Comparison of ENCODE assay signal across 8 cellular contexts in the genomic region with DNA sequence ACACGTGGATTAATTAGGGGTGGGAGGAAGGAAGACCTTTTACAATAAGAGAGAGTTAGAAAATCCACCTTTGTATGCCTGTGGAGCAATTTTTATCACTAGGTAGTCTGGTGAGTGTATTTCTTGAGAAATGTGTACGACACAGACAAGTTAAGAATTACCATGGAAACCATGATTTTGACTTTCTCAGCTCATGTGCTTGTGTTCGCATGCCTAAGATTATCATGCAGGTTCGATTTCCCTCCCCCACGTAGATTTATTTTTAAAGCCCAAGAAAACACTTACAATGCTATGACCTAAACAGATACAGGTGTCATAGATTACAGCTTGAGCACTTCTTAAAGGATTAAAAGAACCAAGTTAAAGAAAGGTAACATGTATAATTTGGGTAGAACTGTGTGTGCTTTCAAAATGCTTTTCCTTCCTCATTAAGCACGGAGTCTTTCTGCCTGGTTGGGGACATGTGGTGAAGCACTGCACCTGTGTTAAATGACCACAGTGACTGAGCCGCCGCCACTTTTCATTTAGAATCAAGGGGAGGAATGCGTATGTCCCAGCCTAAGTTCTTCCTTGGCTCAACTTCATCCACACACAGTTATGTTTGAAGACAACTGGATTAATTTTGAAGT. TPM values are rescaled to one million over a fixed set of nuclear protein-coding genes. Genes with fewer than 3 reads are reported as not detected.
DNase-seq lines count a peak whose midpoint lies in the region; ATAC-seq and TF ChIP-seq lines count a peak whose summit lies in the region.

No MANE protein-coding gene starts in this region.

- DNase-seq in GF-D8 (lab: John Stamatoyannopoulos, UW) (peak; percentile 78), GM20000 (ENCODE audit: low spot score) (peak; percentile 68), endodermal cell (no peak), medulla oblongata (ENCODE audit: extremely low spot score) (no peak), BE2C (no peak), NCI-H345 (lab: John Stamatoyannopoulos, UW) (no peak)
- no peak for DNase-seq in activated CD4-positive, alpha-beta T cell treated with anti-CD3 and anti-CD28 coated beads for 4 hours

- H3K36me3 ChIP-seq in endodermal cell (ENCODE audit: control insufficient read depth, insufficient read depth, low read length): peaks cover 50% of the 10 kb centered on the region
- 0 out of 2 replicates have a peak, but pooled peaks cover 3% of the 10 kb centered on the region for H3K36me3 ChIP-seq in BE2C

- no peaks in the 10 kb centered on the region for H3K9me3 ChIP-seq in endodermal cell (ENCODE audit: control insufficient read depth, low read length)
- H3K9me3 ChIP-seq in BE2C: no peaks in the 10 kb centered on the region

- no peak overlapping the region for H3K9ac ChIP-seq in endodermal cell (ENCODE audit: extremely low read depth, low read length, poor library complexity, severe bottlenecking)

- H3K27me3 ChIP-seq in endodermal cell (ENCODE audit: control insufficient read depth, insufficient read depth, low read length, poor library complexity, severe bottlenecking) (no peaks in the 10 kb centered on the region), BE2C (no peaks in the 10 kb centered on the region)

- no peak overlapping the region for H3K27ac ChIP-seq in endodermal cell (ENCODE audit: low read depth, low read length)

- TF ChIP-seq CTCF in GM20000 (IDR thresholded peaks at IDR 0.05; ENCODE audit: extremely low read depth, missing control alignments) (no peak), endodermal cell (conservative IDR thresholded peaks at IDR 0.05) (no peak), BE2C (IDR thresholded peaks at IDR 0.05; ENCODE audit: low read depth, low read length) (no peak)

- peaks cover 32% of the 10 kb centered on the region for H3K4me1 ChIP-seq in endodermal cell (ENCODE audit: control insufficient read depth, insufficient read depth, low read length)
- H3K4me1 ChIP-seq in BE2C: no peaks in the 10 kb centered on the region

- no peaks in the 10 kb centered on the region for H3K9me3 Mint-ChIP-seq in endodermal cell

- no peaks in the 10 kb centered on the region for H3K27me3 Mint-ChIP-seq in endodermal cell (ENCODE audit: insufficient read depth)

- peaks cover 23% of the 10 kb centered on the region for H3K36me3 Mint-ChIP-seq in endodermal cell (ENCODE audit: low read depth)

- H3K4me3 ChIP-seq in endodermal cell (ENCODE audit: low read length) (no peak overlapping the region), BE2C (ENCODE audit: low read depth, low read length) (no peak overlapping the region)

- 94 to 100% methylated on average over 3 to 9 of the region's 9 CpGs for WGBS in endodermal cell (ENCODE audit: insufficient coverage in 1 of 2, insufficient read length in 1 of 2), 2 experiments

- no peak overlapping the region for H3K4me3 Mint-ChIP-seq in endodermal cell

- ATAC-seq in HG03469 (IDR thresholded peaks at IDR 0.05; ENCODE audit: unreplicated experiment): peak; percentile 28

- H3K4me1 Mint-ChIP-seq in endodermal cell: peaks cover 62% of the 10 kb centered on the region

- H3K27ac Mint-ChIP-seq in endodermal cell: peak overlapping the region; percentile 22

RNA-seq across cellular contexts. Expression of gene SERTAD2, which starts 16.6 kb away (rescaled TPM):
- total RNA-seq in endodermal cell: 10 to 100 TPM; 17.1 to 20.3 TPM
- 27.7 TPM for polyA plus RNA-seq in endodermal cell (2013, experiment 1 of 2)
- 25.7 TPM for polyA plus RNA-seq in endodermal cell (2013, experiment 2 of 2)
- polyA plus RNA-seq in BE2C (2012; ENCODE audit: insufficient read depth, insufficient read length, low read depth): 7.0 TPM

Comparison
In these comparisons a context has a peak if more than half of its experiments do, and no peak if none do; other contexts are left out.
1. DNase-seq: peak in GF-D8 (single experiment) and GM20000 (single experiment); none in endodermal cell (single experiment), medulla oblongata (single experiment), BE2C (single experiment), NCI-H345 (single experiment) and activated CD4-positive, alpha-beta T cell treated with anti-CD3 and anti-CD28 coated beads for 4 hours (0 of 2).